25 cellular contexts compared by ENCODE assay signal in genomic region chr14:75783602-75784313, GRCh38.
A peak's percentile ranks its signal among the peaks of the same experiment; 100 is the strongest.
DNase-seq lines count a peak whose midpoint lies in the region; ATAC-seq and TF ChIP-seq lines count a peak whose summit lies in the region.
"Had no signal": no experiment of that assay in that cellular context is flagged by ENCODE, and none has a peak within 500 bp of the region (broad histone marks: within the 10 kb centered on the region; RNA-seq: fewer than 3 reads in every experiment).

No MANE protein-coding gene starts in this region.

- no peaks in the 10 kb centered on the region for H3K79me2 ChIP-seq in smooth muscle cell (ENCODE audit: low read depth)

- CTCF ChIA-PET in MCF 10A (lab: Yijun Ruan, JAX): interaction anchor here (0.7 kb wide), 1 partner anchor 206 kb away, joined by 3 read pairs; no protein-coding TSS in a partner anchor
- CTCF ChIA-PET in Caco-2 (lab: Charles Lee): no interaction called here

- TF ChIP-seq CTCF in MCF 10A (IDR thresholded peaks at IDR 0.05; ENCODE audit: unreplicated experiment): no peak
- no peak for TF ChIP-seq CTCF in breast epithelium (IDR thresholded peaks at IDR 0.05)
- TF ChIP-seq CTCF in nephron progenitor cell (IDR thresholded peaks at IDR 0.05): no peak
- no peak for TF ChIP-seq CTCF in smooth muscle cell (IDR thresholded peaks at IDR 0.05; ENCODE audit: borderline replicate concordance, insufficient read depth, poor library complexity, severe bottlenecking)
- no peak for TF ChIP-seq CTCF in Caco-2 (IDR thresholded peaks at IDR 0.05; ENCODE audit: insufficient read depth in 1 of 2, low read depth in 1 of 2, low read length in 1 of 2, severe bottlenecking in 1 of 2, unreplicated experiment in 1 of 2)

- BruUV-seq in MCF 10A (replicated peaks; lab: Mats Ljungman, UMichigan) (no TSS peak), Caco-2 (replicated peaks; lab: Mats Ljungman, UMichigan) (no TSS peak)

- WGBS in smooth muscle cell (ENCODE audit: low lambda C conversion rate): 82% methylated on average over 3 of the region's 3 CpGs

- intact Hi-C loops in MCF 10A (cut with micrococcal nuclease) (no loop called here), breast epithelium (cut with DNase I; ENCODE audit: low total_unique reads) (no loop called here), Caco-2 (cut with micrococcal nuclease; ENCODE audit: unreplicated experiment) (no loop called here), sciatic nerve (cut with DNase I) (no loop called here)

- POLR2A ChIA-PET in MCF 10A (lab: Yijun Ruan, JAX) (interaction anchor here (0.7 to 1.1 kb wide), 2 partner anchors 8 to 167 kb away, joined by 3 read pairs; no protein-coding TSS in a partner anchor), Caco-2 (lab: Charles Lee) (no interaction called here)

- peaks cover under 1% of the 10 kb centered on the region for H3K9me3 Mint-ChIP-seq in MCF 10A (ENCODE audit: unreplicated experiment)
- peaks cover 16% of the 10 kb centered on the region for H3K9me3 Mint-ChIP-seq in nephron progenitor cell
- H3K9me3 Mint-ChIP-seq in Caco-2 (ENCODE audit: unreplicated experiment): no peaks in the 10 kb centered on the region
- H3K9me3 Mint-ChIP-seq: CD4-positive, alpha-beta T cell had no signal

- TF ChIP-seq POLR2A in breast epithelium (IDR thresholded peaks at IDR 0.05): no peak

- no peaks in the 10 kb centered on the region for H3K9me3 ChIP-seq in breast epithelium
- peaks cover 3% of the 10 kb centered on the region for H3K9me3 ChIP-seq in smooth muscle cell (replicated peaks; ENCODE audit: low read depth)
- no peaks in the 10 kb centered on the region for H3K9me3 ChIP-seq in Caco-2

- H3K9ac ChIP-seq in smooth muscle cell (ENCODE audit: low read depth): no peak overlapping the region
- H3K9ac ChIP-seq: BLaER1, GM23248 had no signal

- no peaks in the 10 kb centered on the region for H3K27me3 ChIP-seq in breast epithelium
- H3K27me3 ChIP-seq in smooth muscle cell (ENCODE audit: low read depth): no peaks in the 10 kb centered on the region
- H3K27me3 ChIP-seq in Caco-2 (replicated peaks; ENCODE audit: control insufficient read depth, insufficient read depth, low read length): no peaks in the 10 kb centered on the region
- H3K27me3 ChIP-seq: BLaER1 had no signal

- no peak overlapping the region for H2AFZ ChIP-seq in smooth muscle cell (ENCODE audit: low read depth)
- H2AFZ ChIP-seq: GM23248 had no signal

- H3K27ac Mint-ChIP-seq in MCF 10A (ENCODE audit: low read depth, unreplicated experiment) (peak overlapping the region; percentile 49), nephron progenitor cell (peak overlapping the region; percentile 93), Caco-2 (ENCODE audit: unreplicated experiment) (no peak overlapping the region)
- H3K27ac Mint-ChIP-seq: CD4-positive, alpha-beta T cell had no signal

- DNase-seq in MCF 10A (ENCODE audit: unreplicated experiment) (no peak), breast epithelium (ENCODE audit: low spot score in 2 of 2) (no peak), SK-MEL-5 (ENCODE audit: low read depth, low spot score) (peak; percentile 20), nephron progenitor cell (no peak), smooth muscle cell (lab: John Stamatoyannopoulos, UW; ENCODE audit: unreplicated experiment) (no peak), Caco-2 (no peak), sciatic nerve (ENCODE audit: low spot score) (no peak), T1000 (lab: John Stamatoyannopoulos, UW) (no peak)
- DNase-seq: ACHN; CD4-positive, alpha-beta T cell; DND-41; GM23248; H9; KBM-7; NCI-H1092 treated with DMSO at 0.1 percent for 48 hours; NCI-H1436 treated with DMSO at 0.1 percent for 48 hours; NCI-H2029; NCI-H2227 treated with DMSO at 0.1 percent for 48 hours; NCI-H510A; NCI-H748 treated with DMSO at 0.1 percent for 48 hours; SIG-M5 had no signal

- H3K4me1 ChIP-seq in breast epithelium (no peaks in the 10 kb centered on the region), smooth muscle cell (ENCODE audit: low read depth) (no peaks in the 10 kb centered on the region), Caco-2 (peaks cover 5% of the 10 kb centered on the region)
- H3K4me1 ChIP-seq: BLaER1 had no signal

- no peaks in the 10 kb centered on the region for H3K36me3 ChIP-seq in breast epithelium
- peaks cover 14% of the 10 kb centered on the region for H3K36me3 ChIP-seq in smooth muscle cell (ENCODE audit: low read depth)
- H3K36me3 ChIP-seq in Caco-2 (ENCODE audit: control insufficient read depth, insufficient read depth, low read length): no peaks in the 10 kb centered on the region

- H3K4me1 Mint-ChIP-seq in MCF 10A (ENCODE audit: insufficient read depth, unreplicated experiment) (no peaks in the 10 kb centered on the region), nephron progenitor cell (peaks cover 7% of the 10 kb centered on the region), Caco-2 (ENCODE audit: low read depth, unreplicated experiment) (peaks cover 6% of the 10 kb centered on the region)
- H3K4me1 Mint-ChIP-seq: H9 had no signal

- in situ Hi-C loops in SK-MEL-5 (cut with HindIII; ENCODE audit: low pct_unique_long_range_greater_than_20kb, low sequenced_read_pairs): no loop called here

- H4K20me1 ChIP-seq in smooth muscle cell (ENCODE audit: low read depth): no peaks in the 10 kb centered on the region
- H4K20me1 ChIP-seq: BLaER1 had no signal

- H3K4me3 Mint-ChIP-seq in MCF 10A (ENCODE audit: unreplicated experiment) (no peak overlapping the region), nephron progenitor cell (no peak overlapping the region), Caco-2 (ENCODE audit: unreplicated experiment) (no peak overlapping the region)
- H3K4me3 Mint-ChIP-seq: CD4-positive, alpha-beta T cell; H9 had no signal

- no peak overlapping the region for H3K4me2 ChIP-seq in smooth muscle cell
- H3K4me2 ChIP-seq: BLaER1 had no signal

- no peak overlapping the region for H3K4me3 ChIP-seq in breast epithelium
- no peak overlapping the region for H3K4me3 ChIP-seq in smooth muscle cell
- H3K4me3 ChIP-seq in Caco-2 (ENCODE audit: low read depth, low read length): no peak overlapping the region
- H3K4me3 ChIP-seq: BLaER1, GM23248 had no signal

- H3K27ac ChIP-seq in breast epithelium: no peak overlapping the region
- H3K27ac ChIP-seq in smooth muscle cell (ENCODE audit: low read depth): peak overlapping the region; percentile 6
- H3K27ac ChIP-seq: 22Rv1, BLaER1, GM23248 had no signal

- no peak for ATAC-seq in sciatic nerve
- ATAC-seq: HepG2, Panc1 had no signal

- H3F3A ChIP-seq in smooth muscle cell (ENCODE audit: low read depth): no peaks in the 10 kb centered on the region

- H3K36me3 Mint-ChIP-seq in MCF 10A (ENCODE audit: insufficient read depth, unreplicated experiment) (peaks cover 40% of the 10 kb centered on the region), nephron progenitor cell (ENCODE audit: low read depth) (peaks cover 79% of the 10 kb centered on the region), Caco-2 (ENCODE audit: insufficient read depth, unreplicated experiment) (peaks cover 7% of the 10 kb centered on the region)

- H3K27me3 Mint-ChIP-seq in MCF 10A (ENCODE audit: insufficient read depth, unreplicated experiment) (no peaks in the 10 kb centered on the region), nephron progenitor cell (ENCODE audit: low read depth, poor library complexity) (no peaks in the 10 kb centered on the region), Caco-2 (ENCODE audit: insufficient read depth, unreplicated experiment) (no peaks in the 10 kb centered on the region)
- H3K27me3 Mint-ChIP-seq: CD4-positive, alpha-beta T cell had no signal
